In genomic region chr12:40117818-40118217, GRCh38 we compare ENCODE assay signal across 12 cellular contexts. TPM values are rescaled to one million over a fixed set of nuclear protein-coding genes. Genes with fewer than 3 reads are reported as not detected.
DNase-seq lines count a peak whose midpoint lies in the region; ATAC-seq and TF ChIP-seq lines count a peak whose summit lies in the region.
"Had no signal": no experiment of that assay in that cellular context is flagged by ENCODE, and none has a peak within 500 bp of the region (broad histone marks: within the 10 kb centered on the region; RNA-seq: fewer than 3 reads in every experiment).

No MANE protein-coding gene starts in this region.

- H3K27me3 Mint-ChIP-seq in activated B cell treated with CpG ODN at 0.5 μM for 24 hours: no peaks in the 10 kb centered on the region

- peak overlapping the region; percentile 55 for H3K27ac Mint-ChIP-seq in activated B cell treated with CpG ODN at 0.5 μM for 24 hours

- intact Hi-C loops in activated B cell treated with CpG ODN at 0.5 μM for 24 hours (cut with micrococcal nuclease): loop anchor here (2.0 kb wide), 1 partner anchor 17 kb away; no protein-coding TSS in a partner anchor
- intact Hi-C loops in aorta (cut with DNase I): no loop called here

- peak overlapping the region; percentile 24 for H3K4me3 Mint-ChIP-seq in activated B cell treated with CpG ODN at 0.5 μM for 24 hours

- no peaks in the 10 kb centered on the region for H3K9me3 ChIP-seq in aorta (ENCODE audit: control insufficient read depth, low read length)
- H3K9me3 ChIP-seq: neutrophil, suprapubic skin had no signal

- H3K4me1 ChIP-seq in aorta (ENCODE audit: control insufficient read depth in 1 of 2, insufficient read depth in 2 of 2, low read length in 2 of 2): no peaks in the 10 kb centered on the region
- H3K4me1 ChIP-seq: suprapubic skin had no signal

- H3K36me3 ChIP-seq in aorta (ENCODE audit: control insufficient read depth in 1 of 2, insufficient read depth in 2 of 2, low read length in 1 of 2): no peaks in the 10 kb centered on the region
- H3K36me3 ChIP-seq: neutrophil, suprapubic skin had no signal

- ATAC-seq in GM21390 (IDR thresholded peaks at IDR 0.05; ENCODE audit: unreplicated experiment) (peak; percentile 93), HG03060 (IDR thresholded peaks at IDR 0.05; ENCODE audit: low read depth, unreplicated experiment) (peak; percentile 93), activated B cell treated with CpG ODN at 0.5 μM for 24 hours (ENCODE audit: low read depth) (peak; percentile 64), aorta (ENCODE audit: low FRiP score) (no peak)
- ATAC-seq: left colon had no signal

- H3K27me3 ChIP-seq in aorta (ENCODE audit: control insufficient read depth in 1 of 2, insufficient read depth in 2 of 2, low read length in 1 of 2): no peaks in the 10 kb centered on the region
- H3K27me3 ChIP-seq: neutrophil, suprapubic skin had no signal

- no peak overlapping the region for H3K27ac ChIP-seq in aorta (ENCODE audit: low read depth in 1 of 2, low read length in 2 of 2)
- H3K27ac ChIP-seq: 22Rv1, neutrophil, suprapubic skin had no signal

- peaks cover 4% of the 10 kb centered on the region for H3K36me3 Mint-ChIP-seq in activated B cell treated with CpG ODN at 0.5 μM for 24 hours (ENCODE audit: low read depth)

- DNase-seq in NOMO-1 treated with DMSO at 0.1 percent for 48 hours (lab: John Stamatoyannopoulos, UW; ENCODE audit: unreplicated experiment): peak; percentile 12
- DNase-seq in NOMO-1 treated with dmso at 0.1 percent for 144 hours (lab: John Stamatoyannopoulos, UW; ENCODE audit: unreplicated experiment): no peak
- no peak for DNase-seq in activated B cell treated with CpG ODN at 0.5 μM for 24 hours
- DNase-seq in aorta: no peak
- DNase-seq in stimulated activated CD4-positive, alpha-beta T cell treated with anti-CD3 and anti-CD28 coated beads, Interleukin-2, amount 100 ng/mL, for 48 hours: no peak
- no peak for DNase-seq in effector CD4-positive, alpha-beta T cell
- DNase-seq: left colon had no signal

- H3K4me1 Mint-ChIP-seq in activated B cell treated with CpG ODN at 0.5 μM for 24 hours: peaks cover 12% of the 10 kb centered on the region

- peaks cover 12% of the 10 kb centered on the region for H3K9me3 Mint-ChIP-seq in activated B cell treated with CpG ODN at 0.5 μM for 24 hours

- WGBS in aorta, 2 donors: 70 to 72% methylated on average over 3 of the region's 3 CpGs

- no peak overlapping the region for H3K4me3 ChIP-seq in aorta (ENCODE audit: low read length in 2 of 2)
- H3K4me3 ChIP-seq: suprapubic skin had no signal

- CTCF ChIA-PET in activated B cell treated with CpG ODN at 0.5 μM for 24 hours (lab: Charles Lee): interaction anchor here (3.0 kb wide), 1 partner anchor 11 kb away, joined by 14 read pairs; no protein-coding TSS in a partner anchor

- no peak for TF ChIP-seq CTCF in activated B cell treated with CpG ODN at 0.5 μM for 24 hours (IDR thresholded peaks at IDR 0.05)

- POLR2A ChIA-PET in activated B cell treated with CpG ODN at 0.5 μM for 24 hours (lab: Charles Lee): interaction anchor here (0.9 to 2.4 kb wide), 4 partner anchors 10 to 107 kb away, joined by 5 to 16 read pairs (median 8); partner anchors contain the start of genes LRRK2 and SLC2A13

RNA-seq across cellular contexts. Expression of gene SLC2A13, which starts 11.9 kb away (rescaled TPM):
- total RNA-seq in activated B cell treated with CpG ODN at 0.5 μM for 24 hours (13.7 and 17.9 TPM in 2 replicates), aorta (10 to 100 TPM in 1 of 2 donors, 1 to 10 TPM in 1; 9.0 to 11.4 TPM)
- 1 to 10 TPM; 1.1 to 2.8 TPM for polyA plus RNA-seq in aorta
